In the genomic region with DNA sequence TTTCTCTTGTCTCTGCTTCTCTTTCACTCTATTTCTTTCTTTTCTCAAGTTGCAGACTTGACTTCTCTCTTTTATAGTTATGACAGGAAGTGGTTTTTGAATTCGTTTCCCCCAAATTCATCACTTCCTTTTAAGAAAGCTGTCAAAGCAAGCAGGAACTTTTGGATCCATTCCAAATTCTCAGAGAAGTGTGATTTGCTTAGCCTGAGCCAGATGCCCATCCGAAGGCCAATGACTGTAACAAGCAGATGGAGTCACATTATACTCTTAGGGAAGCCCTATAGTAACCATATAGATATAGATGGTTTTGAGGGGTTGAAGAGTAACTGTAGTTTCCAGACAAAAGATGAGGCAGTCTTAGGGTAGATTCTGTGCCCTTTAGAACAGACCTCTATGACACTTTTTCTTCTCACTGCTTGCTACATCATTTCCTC, we compare ENCODE assay signal across 1 cellular context.
TF ChIP-seq lines count a peak whose summit lies in the region.

No MANE protein-coding gene starts in this region.

TF ChIP-seq in K562, 482 proteins besides CTCF, POLR2A, EP300 and RAD21 (continued from another document):
- TF ChIP-seq, protein P1, sequence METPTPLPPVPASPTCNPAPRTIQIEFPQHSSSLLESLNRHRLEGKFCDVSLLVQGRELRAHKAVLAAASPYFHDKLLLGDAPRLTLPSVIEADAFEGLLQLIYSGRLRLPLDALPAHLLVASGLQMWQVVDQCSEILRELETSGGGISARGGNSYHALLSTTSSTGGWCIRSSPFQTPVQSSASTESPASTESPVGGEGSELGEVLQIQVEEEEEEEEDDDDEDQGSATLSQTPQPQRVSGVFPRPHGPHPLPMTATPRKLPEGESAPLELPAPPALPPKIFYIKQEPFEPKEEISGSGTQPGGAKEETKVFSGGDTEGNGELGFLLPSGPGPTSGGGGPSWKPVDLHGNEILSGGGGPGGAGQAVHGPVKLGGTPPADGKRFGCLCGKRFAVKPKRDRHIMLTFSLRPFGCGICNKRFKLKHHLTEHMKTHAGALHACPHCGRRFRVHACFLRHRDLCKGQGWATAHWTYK (CRISPR knock-in tag; IDR thresholded peaks at IDR 0.05): no peak
- TF ChIP-seq HNRNPUL1 (IDR thresholded peaks at IDR 0.05; ENCODE audit: low read length) (no peak), MEF2D (tag; conservative IDR thresholded peaks at IDR 0.05; ENCODE audit: low read depth) (no peak), NFIC (IDR thresholded peaks at IDR 0.05) (peak; percentile 23; the same call in 1 of the 2 replicates)
